1 cellular context compared by ENCODE assay signal in genomic region chr13:46472384-46472783, GRCh38.
TF ChIP-seq lines count a peak whose summit lies in the region.

No MANE protein-coding gene starts in this region.

TF ChIP-seq in GM23338, 12 proteins besides CTCF, POLR2A, EP300 and RAD21 (continued from another document):
- TF ChIP-seq ZNF462 (CRISPR knock-in tag; IDR thresholded peaks at IDR 0.05) (no peak), JUNB (IDR thresholded peaks at IDR 0.05; ENCODE audit: unreplicated experiment) (no peak), ETS1 (IDR thresholded peaks at IDR 0.05) (no peak), ZNF331 (CRISPR knock-in tag; IDR thresholded peaks at IDR 0.05; ENCODE audit: low read depth) (no peak), REST (IDR thresholded peaks at IDR 0.05; ENCODE audit: unreplicated experiment) (no peak), CREB1 (CRISPR knock-in tag; IDR thresholded peaks at IDR 0.05; ENCODE audit: low read depth) (no peak), NANOG (IDR thresholded peaks at IDR 0.05; ENCODE audit: borderline replicate concordance) (no peak)
